Comparison of ENCODE assay signal across 7 cellular contexts in the genomic region with DNA sequence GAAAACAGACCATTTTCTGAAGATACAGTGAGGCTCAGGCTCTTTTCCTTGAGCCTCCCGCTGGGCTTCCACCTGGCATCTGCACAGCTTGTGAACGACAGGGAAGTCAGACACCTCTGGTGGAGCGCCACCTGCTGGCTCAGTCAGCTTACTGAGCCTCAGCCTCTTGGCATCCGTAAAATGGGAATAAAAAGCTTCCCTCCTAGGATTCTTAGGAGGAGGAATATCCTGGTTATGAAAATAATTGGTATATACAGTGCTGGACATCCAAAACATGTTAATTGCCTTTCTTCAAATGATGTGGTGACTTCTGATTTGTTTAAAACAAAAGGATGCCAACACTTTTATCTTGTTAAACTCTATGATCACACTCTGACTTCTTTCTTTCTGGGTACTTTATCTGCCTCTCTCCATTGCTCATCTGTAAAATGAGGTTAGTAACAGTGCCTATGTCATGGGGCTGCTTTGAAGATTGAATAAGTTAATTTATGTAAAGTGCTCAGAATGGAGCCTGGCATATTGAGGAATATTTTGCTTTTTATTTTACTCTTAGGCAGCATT.
DNase-seq lines count a peak whose midpoint lies in the region; ATAC-seq, FAIRE-seq and TF ChIP-seq lines count a peak whose summit lies in the region.

No MANE protein-coding gene starts in this region.

- no peak overlapping the region for H3K27ac ChIP-seq in left lung

- intact Hi-C loops in left lung (cut with DNase I), result loop anchor here in 1 of 2 donors (5.0 kb wide), 1 partner anchor 144 kb away; no protein-coding TSS in a partner anchor

- no peaks in the 10 kb centered on the region for H3K9me3 ChIP-seq in left lung

- H3K4me3 ChIP-seq in WI38 (ENCODE audit: low read depth, low read length), result no peak overlapping the region
- no peak overlapping the region for H3K4me3 ChIP-seq in left lung

- ATAC-seq in HG02623 (IDR thresholded peaks at IDR 0.05; ENCODE audit: unreplicated experiment), result peak; percentile 51
- ATAC-seq in left lung, result peak; percentile 87

- no peaks in the 10 kb centered on the region for H3K36me3 ChIP-seq in left lung

- H3K27me3 ChIP-seq in left lung, result no peaks in the 10 kb centered on the region

- TF ChIP-seq POLR2A in GM12892 (IDR thresholded peaks at IDR 0.05; ENCODE audit: low read depth, low read length), result no peak

- DNase-seq in GM12892 (ENCODE audit: insufficient read length), result peak; percentile 11
- peak; percentile 80 for DNase-seq in NCI-H146 treated with DMSO at 0.1 percent for 48 hours (lab: John Stamatoyannopoulos, UW; ENCODE audit: unreplicated experiment)
- DNase-seq in central memory CD4-positive, alpha-beta T cell, result peak; percentile 9
- peak; percentile 74 to 88 for DNase-seq in left lung
- DNase-seq in stimulated activated CD4-positive, alpha-beta T cell treated with anti-CD3 and anti-CD28 coated beads, Interleukin-4, amount 100 ng/mL, for 48 hours (ENCODE audit: low read depth in 2 of 2), result peak; percentile 54 to 63

- peak; percentile 82 for TF ChIP-seq CTCF in WI38 (IDR thresholded peaks at IDR 0.05; ENCODE audit: low read depth, low read length)
- TF ChIP-seq CTCF in left lung (IDR thresholded peaks at IDR 0.05), result peak; percentile 80 to 83

- no peaks in the 10 kb centered on the region for H3K4me1 ChIP-seq in left lung

- peak; percentile 66 for FAIRE-seq in GM12892 (lab: Jason Lieb, UNC)

Comparison
In these comparisons a context has a peak if more than half of its experiments do, and no peak if none do; other contexts are left out.
1. DNase-seq: peak in every context shown above with its lines; median percentile 81 in left lung; 80 in NCI-H146 treated with DMSO at 0.1 percent for 48 hours; 58 in stimulated activated CD4-positive, alpha-beta T cell treated with anti-CD3 and anti-CD28 coated beads, Interleukin-4, amount 100 ng/mL, for 48 hours; 11 in GM12892; 9 in central memory CD4-positive, alpha-beta T cell.